Comparison of ENCODE assay signal across 8 cellular contexts in the genomic region with DNA sequence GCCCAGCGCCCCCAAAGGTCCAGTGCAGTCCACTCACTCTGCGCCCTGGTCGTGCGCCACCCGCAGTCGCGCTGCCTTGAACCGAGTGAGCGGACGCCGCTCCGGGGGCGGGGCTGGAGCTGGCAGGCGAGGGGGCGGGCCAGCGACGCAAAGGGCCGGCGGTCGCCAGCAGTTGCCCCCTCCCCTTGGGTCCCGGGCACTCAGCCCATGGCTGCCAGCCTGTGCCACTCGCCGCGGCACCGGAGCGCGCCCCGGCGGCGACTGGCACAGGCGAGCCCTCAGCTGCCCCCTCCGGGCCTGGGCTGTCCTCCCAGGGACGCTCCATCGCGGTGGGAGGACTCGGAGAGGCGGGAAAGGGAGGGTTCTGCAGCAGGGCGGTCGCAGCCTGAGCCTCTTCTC. TPM values are rescaled to one million over a fixed set of nuclear protein-coding genes. Genes with fewer than 3 reads are reported as not detected.
DNase-seq lines count a peak whose midpoint lies in the region; ATAC-seq and TF ChIP-seq lines count a peak whose summit lies in the region.

A gene with protein sequence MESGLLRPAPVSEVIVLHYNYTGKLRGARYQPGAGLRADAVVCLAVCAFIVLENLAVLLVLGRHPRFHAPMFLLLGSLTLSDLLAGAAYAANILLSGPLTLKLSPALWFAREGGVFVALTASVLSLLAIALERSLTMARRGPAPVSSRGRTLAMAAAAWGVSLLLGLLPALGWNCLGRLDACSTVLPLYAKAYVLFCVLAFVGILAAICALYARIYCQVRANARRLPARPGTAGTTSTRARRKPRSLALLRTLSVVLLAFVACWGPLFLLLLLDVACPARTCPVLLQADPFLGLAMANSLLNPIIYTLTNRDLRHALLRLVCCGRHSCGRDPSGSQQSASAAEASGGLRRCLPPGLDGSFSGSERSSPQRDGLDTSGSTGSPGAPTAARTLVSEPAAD (minus strand): TSS at position 87 of the 399 bp plus-strand sequence. CDS start 2,436 bp downstream, outside the sequence.

- WGBS in mesodermal cell (ENCODE audit: insufficient coverage in 2 of 2), 2 experiments = 0% methylated on average over 28 to 34 of the region's 39 CpGs

- H3K27ac ChIP-seq in coronary artery (peak within 1 kb of the TSS in 1 of 2 donors; percentile 27), mesodermal cell (ENCODE audit: low read depth, low read length, severe bottlenecking) (peak within 1 kb of the TSS; percentile 36)

- H3K9me3 ChIP-seq in mesodermal cell (ENCODE audit: control insufficient read depth, low read length) = no peaks in the 10 kb centered on the region

- TF ChIP-seq CTCF in coronary artery (IDR thresholded peaks at IDR 0.05) = no peak

- peaks cover 3% of the 10 kb centered on the region for H3K36me3 ChIP-seq in mesodermal cell (ENCODE audit: control insufficient read depth, insufficient read depth, low read length)

- DNase-seq in NCI-H345 (lab: John Stamatoyannopoulos, UW) = peak; percentile 44
- no peak for DNase-seq in NCI-H345 treated with DMSO at 0.1 percent for 48 hours (lab: John Stamatoyannopoulos, UW; ENCODE audit: unreplicated experiment)
- DNase-seq in NCI-H748 treated with DMSO at 0.1 percent for 48 hours (lab: John Stamatoyannopoulos, UW) = peak; percentile 14
- DNase-seq in coronary artery (ENCODE audit: low spot score) = no peak

- peak within 1 kb of the TSS; percentile 64 for H3K4me3 ChIP-seq in coronary artery
- H3K4me3 ChIP-seq in mesodermal cell (ENCODE audit: extremely low read depth, insufficient read depth, low read length, poor library complexity, severe bottlenecking) = peak within 1 kb of the TSS; percentile 49

- peaks cover 7% of the 10 kb centered on the region for H3K4me1 ChIP-seq in mesodermal cell (ENCODE audit: control insufficient read depth, insufficient read depth, low read length, poor library complexity, severe bottlenecking)

- ATAC-seq in HG03571 (IDR thresholded peaks at IDR 0.05; ENCODE audit: unreplicated experiment) (no peak), HG03521 (IDR thresholded peaks at IDR 0.05; ENCODE audit: unreplicated experiment) (no peak), GM18517 (IDR thresholded peaks at IDR 0.05; ENCODE audit: unreplicated experiment) (no peak)

RNA-seq across cellular contexts. Expression of the gene that starts here (rescaled TPM):
- polyA plus RNA-seq in mesodermal cell (2013, experiment 1 of 2) = 3.5 TPM
- 2.3 TPM for polyA plus RNA-seq in mesodermal cell (2013, experiment 2 of 2)

Comparison
In these comparisons a context has a peak if more than half of its experiments do, and no peak if none do; other contexts are left out.
1. DNase-seq: peak in NCI-H345 (single experiment) and NCI-H748 treated with DMSO at 0.1 percent for 48 hours (single experiment); none in NCI-H345 treated with DMSO at 0.1 percent for 48 hours (single experiment) and coronary artery (single experiment).